ENCODE assay signal across 28 cellular contexts in genomic region chr17:59632398-59632797, GRCh38. TPM values are rescaled to one million over a fixed set of nuclear protein-coding genes. Genes with fewer than 3 reads are reported as not detected.
A peak's percentile ranks its signal among the peaks of the same experiment; 100 is the strongest.
DNase-seq lines count a peak whose midpoint lies in the region; ATAC-seq and TF ChIP-seq lines count a peak whose summit lies in the region.
"Had no signal": no experiment of that assay in that cellular context is flagged by ENCODE, and none has a peak within 500 bp of the region (broad histone marks: within the 10 kb centered on the region; RNA-seq: fewer than 3 reads in every experiment).

No MANE protein-coding gene starts in this region.

- peaks cover 5 to 28% of the 10 kb centered on the region in 2 donors for H3K36me3 Mint-ChIP-seq in CD14-positive monocyte
- H3K36me3 Mint-ChIP-seq in WTC11 = peaks cover 26% of the 10 kb centered on the region
- peaks cover 24% of the 10 kb centered on the region for H3K36me3 Mint-ChIP-seq in nephron (ENCODE audit: low read depth)
- H3K36me3 Mint-ChIP-seq: IgD-negative memory B cell had no signal

- no peaks in the 10 kb centered on the region for H3K27me3 ChIP-seq in ACC112 (ENCODE audit: insufficient read depth, low read length)
- H3K27me3 ChIP-seq: ascending aorta, esophagus squamous epithelium, foreskin keratinocyte, heart right ventricle, sigmoid colon, tibial artery had no signal

- no peak for DNase-seq in CD14-positive monocyte (ENCODE audit: low spot score)
- no peak for DNase-seq in WTC11 (ENCODE audit: low spot score)
- no peak for DNase-seq in NCI-H526 treated with DMSO at 0.1 percent for 48 hours (lab: John Stamatoyannopoulos, UW)
- DNase-seq in NCI-H446 (lab: John Stamatoyannopoulos, UW) = no peak
- DNase-seq: activated CD4-positive, alpha-beta T cell treated with anti-CD3 and anti-CD28 coated beads, Interleukin-2, amount 50 U/mL, for 48 hours; activated effector memory CD4-positive, alpha-beta T cell treated with anti-CD3 and anti-CD28 coated beads, Interleukin-2, amount 50 U/mL, for 16 hours; activated naive CD8-positive, alpha-beta T cell treated with anti-CD3 and anti-CD28 coated beads for 36 hours; caudate nucleus; DND-41; esophagus squamous epithelium; foreskin keratinocyte; heart right ventricle; left ventricle myocardium inferior; mesenchymal stem cell; NCI-H1092; NCI-H1930; NCI-H2171 treated with DMSO at 0.1 percent for 48 hours; NCI-H524; psoas muscle; sigmoid colon; stimulated activated CD4-positive, alpha-beta T cell treated with anti-CD3 and anti-CD28 coated beads, Interleukin-4, amount 100 ng/mL, for 24 hours; tibial artery had no signal

- POLR2A ChIA-PET in WTC11 (lab: Charles Lee) = interaction anchor here (0.6 kb wide), 1 partner anchor 114 kb away, joined by 3 read pairs; no protein-coding TSS in a partner anchor

- TF ChIP-seq CTCF in CD14-positive monocyte (IDR thresholded peaks at IDR 0.05) (no peak), WTC11 (IDR thresholded peaks at IDR 0.05) (no peak), nephron (IDR thresholded peaks at IDR 0.05; ENCODE audit: unreplicated experiment in 3 of 3) (no peak)

- no peak overlapping the region for H2AFZ ChIP-seq in ACC112 (ENCODE audit: low read length, unreplicated experiment)

- ATAC-seq in WTC11 = no peak
- no peak for ATAC-seq in HG02642 (IDR thresholded peaks at IDR 0.05; ENCODE audit: poor library complexity, unreplicated experiment)
- ATAC-seq: foreskin keratinocyte, heart right ventricle, psoas muscle had no signal

- intact Hi-C loops in CD14-positive monocyte (cut with micrococcal nuclease) = no loop called here

- H3K4me1 Mint-ChIP-seq in CD14-positive monocyte = peaks cover 45% of the 10 kb centered on the region
- peaks cover 24% of the 10 kb centered on the region for H3K4me1 Mint-ChIP-seq in WTC11
- peaks cover 29% of the 10 kb centered on the region for H3K4me1 Mint-ChIP-seq in nephron

- H3K4me1 ChIP-seq in ACC112 (ENCODE audit: control insufficient read depth, insufficient read depth, low read length, unreplicated experiment) = peaks cover 40% of the 10 kb centered on the region

- no peak overlapping the region for H3K4me3 ChIP-seq in ACC112 (ENCODE audit: low read depth, low read length)
- H3K4me3 ChIP-seq: ascending aorta, esophagus squamous epithelium, heart right ventricle, left ventricle myocardium inferior, psoas muscle, sigmoid colon, tibial artery had no signal

- peaks cover 27% of the 10 kb centered on the region for H3K36me3 ChIP-seq in ACC112 (ENCODE audit: insufficient read depth, low read length)
- H3K36me3 ChIP-seq: ascending aorta, left ventricle myocardium inferior, sigmoid colon, tibial artery had no signal

- H3K79me2 ChIP-seq in ACC112 (ENCODE audit: control insufficient read depth, insufficient read depth, low read length, unreplicated experiment) = peaks cover 92% of the 10 kb centered on the region

- H3K27ac Mint-ChIP-seq in CD14-positive monocyte (peak overlapping the region in 6 of 7 donors; percentile 25 to 70 (median 36)), WTC11 (0 out of 2 replicates have a peak overlapping the region, but pooled peaks have one; percentile 69), nephron (peak overlapping the region; percentile 70 to 98 (median 83))
- H3K27ac Mint-ChIP-seq: activated naive CD8-positive, alpha-beta T cell treated with anti-CD3 and anti-CD28 coated beads for 36 hours had no signal

- CTCF ChIA-PET in WTC11 (lab: Charles Lee) = interaction anchor here (0.6 kb wide), 1 partner anchor 1383 kb away, joined by 3 read pairs; no protein-coding TSS in a partner anchor

- no peaks in the 10 kb centered on the region for H3K9me3 Mint-ChIP-seq in CD14-positive monocyte
- H3K9me3 Mint-ChIP-seq in WTC11 = peaks cover 11% of the 10 kb centered on the region
- H3K9me3 Mint-ChIP-seq in nephron = no peaks in the 10 kb centered on the region
- H3K9me3 Mint-ChIP-seq: activated naive CD8-positive, alpha-beta T cell treated with anti-CD3 and anti-CD28 coated beads for 36 hours; IgD-negative memory B cell had no signal

- H3K4me3 Mint-ChIP-seq in CD14-positive monocyte (no peak overlapping the region), WTC11 (no peak overlapping the region), nephron (no peak overlapping the region)
- H3K4me3 Mint-ChIP-seq: activated naive CD8-positive, alpha-beta T cell treated with anti-CD3 and anti-CD28 coated beads for 36 hours had no signal

- H3K27ac ChIP-seq in ACC112 (ENCODE audit: low read depth, low read length) = peak overlapping the region; percentile 26; the same call in 1 of the 2 replicates
- H3K27ac ChIP-seq: ascending aorta, C4-2B, esophagus squamous epithelium, foreskin keratinocyte, left ventricle myocardium inferior, psoas muscle, sigmoid colon, tibial artery had no signal

- no peaks in the 10 kb centered on the region for H3K27me3 Mint-ChIP-seq in CD14-positive monocyte (ENCODE audit: low read depth in 3 of 3)
- no peaks in the 10 kb centered on the region for H3K27me3 Mint-ChIP-seq in WTC11 (ENCODE audit: low read depth)
- no peaks in the 10 kb centered on the region for H3K27me3 Mint-ChIP-seq in nephron (ENCODE audit: low read depth)
- H3K27me3 Mint-ChIP-seq: activated naive CD8-positive, alpha-beta T cell treated with anti-CD3 and anti-CD28 coated beads for 36 hours; IgD-negative memory B cell had no signal

TF ChIP-seq in WTC11, 78 proteins besides CTCF, POLR2A, EP300 and RAD21 (continues in another document):
- no peak for TF ChIP-seq ZNF263 (CRISPR knock-in tag; IDR thresholded peaks at IDR 0.05; ENCODE audit: low read depth)
- TF ChIP-seq ZNF121 (CRISPR knock-in tag; IDR thresholded peaks at IDR 0.05) = no peak
- no peak for TF ChIP-seq NFYB (CRISPR knock-in tag; conservative IDR thresholded peaks at IDR 0.05; ENCODE audit: low read depth)
- no peak for TF ChIP-seq ATF3 (CRISPR knock-in tag; conservative IDR thresholded peaks at IDR 0.05)
- TF ChIP-seq OVOL2 (CRISPR knock-in tag; IDR thresholded peaks at IDR 0.05; ENCODE audit: borderline replicate concordance) = no peak
- no peak for TF ChIP-seq ZNF219 (CRISPR knock-in tag; IDR thresholded peaks at IDR 0.05; ENCODE audit: borderline replicate concordance)
- no peak for TF ChIP-seq TEAD1 (CRISPR knock-in tag; IDR thresholded peaks at IDR 0.05)
- TF ChIP-seq, protein P1, sequence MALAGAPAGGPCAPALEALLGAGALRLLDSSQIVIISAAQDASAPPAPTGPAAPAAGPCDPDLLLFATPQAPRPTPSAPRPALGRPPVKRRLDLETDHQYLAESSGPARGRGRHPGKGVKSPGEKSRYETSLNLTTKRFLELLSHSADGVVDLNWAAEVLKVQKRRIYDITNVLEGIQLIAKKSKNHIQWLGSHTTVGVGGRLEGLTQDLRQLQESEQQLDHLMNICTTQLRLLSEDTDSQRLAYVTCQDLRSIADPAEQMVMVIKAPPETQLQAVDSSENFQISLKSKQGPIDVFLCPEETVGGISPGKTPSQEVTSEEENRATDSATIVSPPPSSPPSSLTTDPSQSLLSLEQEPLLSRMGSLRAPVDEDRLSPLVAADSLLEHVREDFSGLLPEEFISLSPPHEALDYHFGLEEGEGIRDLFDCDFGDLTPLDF (CRISPR knock-in tag; IDR thresholded peaks at IDR 0.05) = no peak
- TF ChIP-seq MLX (CRISPR knock-in tag; IDR thresholded peaks at IDR 0.05) = no peak
- no peak for TF ChIP-seq SOX15 (CRISPR knock-in tag; IDR thresholded peaks at IDR 0.05)
- no peak for TF ChIP-seq KAT7 (CRISPR knock-in tag; IDR thresholded peaks at IDR 0.05; ENCODE audit: borderline replicate concordance)
- TF ChIP-seq, protein P2, sequence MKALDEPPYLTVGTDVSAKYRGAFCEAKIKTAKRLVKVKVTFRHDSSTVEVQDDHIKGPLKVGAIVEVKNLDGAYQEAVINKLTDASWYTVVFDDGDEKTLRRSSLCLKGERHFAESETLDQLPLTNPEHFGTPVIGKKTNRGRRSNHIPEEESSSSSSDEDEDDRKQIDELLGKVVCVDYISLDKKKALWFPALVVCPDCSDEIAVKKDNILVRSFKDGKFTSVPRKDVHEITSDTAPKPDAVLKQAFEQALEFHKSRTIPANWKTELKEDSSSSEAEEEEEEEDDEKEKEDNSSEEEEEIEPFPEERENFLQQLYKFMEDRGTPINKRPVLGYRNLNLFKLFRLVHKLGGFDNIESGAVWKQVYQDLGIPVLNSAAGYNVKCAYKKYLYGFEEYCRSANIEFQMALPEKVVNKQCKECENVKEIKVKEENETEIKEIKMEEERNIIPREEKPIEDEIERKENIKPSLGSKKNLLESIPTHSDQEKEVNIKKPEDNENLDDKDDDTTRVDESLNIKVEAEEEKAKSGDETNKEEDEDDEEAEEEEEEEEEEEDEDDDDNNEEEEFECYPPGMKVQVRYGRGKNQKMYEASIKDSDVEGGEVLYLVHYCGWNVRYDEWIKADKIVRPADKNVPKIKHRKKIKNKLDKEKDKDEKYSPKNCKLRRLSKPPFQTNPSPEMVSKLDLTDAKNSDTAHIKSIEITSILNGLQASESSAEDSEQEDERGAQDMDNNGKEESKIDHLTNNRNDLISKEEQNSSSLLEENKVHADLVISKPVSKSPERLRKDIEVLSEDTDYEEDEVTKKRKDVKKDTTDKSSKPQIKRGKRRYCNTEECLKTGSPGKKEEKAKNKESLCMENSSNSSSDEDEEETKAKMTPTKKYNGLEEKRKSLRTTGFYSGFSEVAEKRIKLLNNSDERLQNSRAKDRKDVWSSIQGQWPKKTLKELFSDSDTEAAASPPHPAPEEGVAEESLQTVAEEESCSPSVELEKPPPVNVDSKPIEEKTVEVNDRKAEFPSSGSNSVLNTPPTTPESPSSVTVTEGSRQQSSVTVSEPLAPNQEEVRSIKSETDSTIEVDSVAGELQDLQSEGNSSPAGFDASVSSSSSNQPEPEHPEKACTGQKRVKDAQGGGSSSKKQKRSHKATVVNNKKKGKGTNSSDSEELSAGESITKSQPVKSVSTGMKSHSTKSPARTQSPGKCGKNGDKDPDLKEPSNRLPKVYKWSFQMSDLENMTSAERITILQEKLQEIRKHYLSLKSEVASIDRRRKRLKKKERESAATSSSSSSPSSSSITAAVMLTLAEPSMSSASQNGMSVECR (CRISPR knock-in tag; IDR thresholded peaks at IDR 0.05; ENCODE audit: borderline replicate concordance) = no peak

RNA-seq across cellular contexts. Expression of gene CLTC, which starts 12.7 kb away (rescaled TPM):
- polyA plus RNA-seq in CD14-positive monocyte = 100 to 1,000 TPM in 1 of 2 donors, 10 to 100 TPM in 1; 63.3 to 102 TPM
- total RNA-seq in WTC11 (2021) = 238 to 283 TPM (median 240 TPM) in 3 replicates
